In genomic region chr21:41778974-41779600, GRCh38 we compare ENCODE assay signal across 1 cellular context.
TF ChIP-seq lines count a peak whose summit lies in the region.

No MANE protein-coding gene starts in this region.

TF ChIP-seq in GM23338, 12 proteins besides CTCF, POLR2A, EP300 and RAD21 (continued from another document):
- TF ChIP-seq ZNF462 (CRISPR knock-in tag; IDR thresholded peaks at IDR 0.05) (no peak), ZNF114 (CRISPR knock-in tag; IDR thresholded peaks at IDR 0.05) (no peak), CREB1 (CRISPR knock-in tag; IDR thresholded peaks at IDR 0.05; ENCODE audit: low read depth) (0 out of 2 replicates have a peak, but pooled peaks have one; percentile 15), EZH2phosphoT487 (IDR thresholded peaks at IDR 0.05; ENCODE audit: unreplicated experiment) (no peak)
